In the genomic region with DNA sequence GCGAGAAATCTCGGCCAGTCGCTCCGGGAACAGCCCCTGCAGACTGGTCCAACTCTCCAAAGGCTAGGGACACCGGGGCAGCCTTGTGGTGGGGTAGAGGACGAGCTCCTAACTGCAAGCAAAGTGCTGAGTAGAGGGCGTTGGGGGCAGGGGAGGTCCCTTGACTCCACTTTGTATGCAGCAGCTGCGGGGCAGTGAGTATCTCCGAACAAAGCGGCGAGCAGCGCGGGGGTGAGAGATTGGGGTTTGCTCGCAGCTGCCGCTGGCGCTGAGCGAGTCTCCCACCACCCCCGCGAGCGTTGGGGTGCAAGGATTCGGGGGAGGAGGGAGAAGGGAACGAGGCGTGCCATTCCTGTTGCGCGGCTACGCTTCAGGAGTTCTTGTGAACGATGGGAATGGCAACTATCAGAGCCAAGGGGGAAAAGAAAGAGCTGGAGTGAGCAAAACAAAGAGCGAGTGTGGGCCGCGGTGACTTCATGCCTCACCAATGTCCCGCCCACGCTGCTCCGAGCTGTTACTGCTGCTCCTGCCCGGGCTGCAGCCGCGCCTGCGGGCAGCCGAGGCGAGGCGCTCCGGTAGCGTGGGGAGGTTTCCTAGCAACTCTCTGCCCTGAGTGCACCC, we compare ENCODE assay signal across 8 cellular contexts. TPM values are rescaled to one million over a fixed set of nuclear protein-coding genes. Genes with fewer than 3 reads are reported as not detected.
DNase-seq lines count a peak whose midpoint lies in the region; ATAC-seq and TF ChIP-seq lines count a peak whose summit lies in the region.

No MANE protein-coding gene starts in this region.

- H3K4me3 Mint-ChIP-seq in CD8-positive, alpha-beta memory T cell = peak overlapping the region; percentile 75 to 89 (median 80)
- peak overlapping the region; percentile 74 for H3K4me3 Mint-ChIP-seq in activated naive CD4-positive, alpha-beta T cell treated with anti-CD3 and anti-CD28 coated beads for 36 hours

- no peaks in the 10 kb centered on the region for H3K9me3 ChIP-seq in CD8-positive, alpha-beta memory T cell (ENCODE audit: low read length)
- H3K9me3 ChIP-seq in transverse colon = no peaks in the 10 kb centered on the region

- no peak overlapping the region for H3K27ac ChIP-seq in CD8-positive, alpha-beta memory T cell (ENCODE audit: low read depth, low read length)
- peak overlapping the region; percentile 90 to 96 (median 93) for H3K27ac ChIP-seq in transverse colon

- no peak for DNase-seq in CD8-positive, alpha-beta memory T cell
- DNase-seq in GM19240 (ENCODE audit: insufficient read length, low spot score) (peak; percentile 14), NCI-H82 (lab: John Stamatoyannopoulos, UW) (peak; percentile 74), glomerular visceral epithelial cell (ENCODE audit: extremely low spot score) (peak; percentile 94), non-pigmented ciliary epithelial cell (ENCODE audit: low read depth) (peak; percentile 85), transverse colon (peak; percentile 83)
- peak; percentile 75 for DNase-seq in activated naive CD4-positive, alpha-beta T cell treated with anti-CD3 and anti-CD28 coated beads for 36 hours

- peak overlapping the region in 1 of 8 donors; percentile 19 for H3K27ac Mint-ChIP-seq in CD8-positive, alpha-beta memory T cell
- no peak overlapping the region for H3K27ac Mint-ChIP-seq in activated naive CD4-positive, alpha-beta T cell treated with anti-CD3 and anti-CD28 coated beads for 36 hours

- no peaks in the 10 kb centered on the region for H3K36me3 ChIP-seq in CD8-positive, alpha-beta memory T cell (ENCODE audit: insufficient read depth, low read length)
- no peaks in the 10 kb centered on the region for H3K36me3 ChIP-seq in transverse colon

- intact Hi-C loops in activated naive CD4-positive, alpha-beta T cell treated with anti-CD3 and anti-CD28 coated beads for 36 hours (cut with micrococcal nuclease) = loop anchor here (5.0 kb wide), 3 partner anchors 267 to 623 kb away; a partner anchor contains a TSS
- intact Hi-C loops in transverse colon (cut with DNase I; ENCODE audit: low total_unique reads) = no loop called here

- CTCF ChIA-PET in CD8-positive, alpha-beta memory T cell (lab: Charles Lee) = interaction anchor here (1.2 kb wide), 1 partner anchor 617 kb away, joined by 3 read pairs; no protein-coding TSS in a partner anchor
- CTCF ChIA-PET in activated naive CD4-positive, alpha-beta T cell treated with anti-CD3 and anti-CD28 coated beads for 36 hours (lab: Charles Lee) = interaction anchor here (0.5 kb wide), 1 partner anchor 617 kb away, joined by 3 read pairs; no protein-coding TSS in a partner anchor

- no peaks in the 10 kb centered on the region for H3K4me1 ChIP-seq in CD8-positive, alpha-beta memory T cell (ENCODE audit: insufficient read depth, low read length)
- H3K4me1 ChIP-seq in transverse colon = peaks cover 0 to 18% (median 0%) of the 10 kb centered on the region in 4 donors

- POLR2A ChIA-PET in CD8-positive, alpha-beta memory T cell (lab: Charles Lee) = no interaction called here

- peaks cover 13 to 24% (median 21%) of the 10 kb centered on the region in 3 donors for H3K4me1 Mint-ChIP-seq in CD8-positive, alpha-beta memory T cell
- peaks cover 18% of the 10 kb centered on the region for H3K4me1 Mint-ChIP-seq in activated naive CD4-positive, alpha-beta T cell treated with anti-CD3 and anti-CD28 coated beads for 36 hours (ENCODE audit: low read depth)

- no peak for TF ChIP-seq CTCF in transverse colon (IDR thresholded peaks at IDR 0.05)

- peak; percentile 74 for TF ChIP-seq POLR2A in transverse colon (IDR thresholded peaks at IDR 0.05)

- peaks cover 0 to 3% (median 1%) of the 10 kb centered on the region in 5 donors for H3K9me3 Mint-ChIP-seq in CD8-positive, alpha-beta memory T cell
- H3K9me3 Mint-ChIP-seq in activated naive CD4-positive, alpha-beta T cell treated with anti-CD3 and anti-CD28 coated beads for 36 hours = no peaks in the 10 kb centered on the region

- in situ Hi-C loops in transverse colon (cut with MboI; ENCODE audit: low pct_ligation_motif_present in 1 of 4, low pct_unique_long_range_greater_than_20kb in 1 of 4, low sequenced_read_pairs in 3 of 4) = loop anchor here in 1 of 4 donors (25.0 kb wide), 1 partner anchor 568 kb away; a partner anchor contains a TSS

- peak overlapping the region; percentile 34 for H3K4me3 ChIP-seq in CD8-positive, alpha-beta memory T cell (ENCODE audit: low read length)
- H3K4me3 ChIP-seq in transverse colon = peak overlapping the region; percentile 54 to 84 (median 75)

- no peaks in the 10 kb centered on the region for H3K36me3 Mint-ChIP-seq in CD8-positive, alpha-beta memory T cell
- H3K36me3 Mint-ChIP-seq in activated naive CD4-positive, alpha-beta T cell treated with anti-CD3 and anti-CD28 coated beads for 36 hours (ENCODE audit: low read depth) = no peaks in the 10 kb centered on the region

- H3K27me3 Mint-ChIP-seq in CD8-positive, alpha-beta memory T cell = peaks cover 22 to 38% of the 10 kb centered on the region in 2 donors
- H3K27me3 Mint-ChIP-seq in activated naive CD4-positive, alpha-beta T cell treated with anti-CD3 and anti-CD28 coated beads for 36 hours (ENCODE audit: low read depth) = peaks cover 47% of the 10 kb centered on the region

- no peaks in the 10 kb centered on the region for H3K27me3 ChIP-seq in CD8-positive, alpha-beta memory T cell (ENCODE audit: insufficient read depth, low read length, poor library complexity, severe bottlenecking)
- no peaks in the 10 kb centered on the region for H3K27me3 ChIP-seq in transverse colon

- ATAC-seq in HG03354 (IDR thresholded peaks at IDR 0.05; ENCODE audit: poor library complexity, severe bottlenecking, unreplicated experiment) = peak; percentile 57

- TF ChIP-seq EP300 in transverse colon (IDR thresholded peaks at IDR 0.05; ENCODE audit: low read depth) = no peak

- 0% methylated on average over 4 to 42 of the region's 42 CpGs for WGBS in transverse colon (ENCODE audit: low coverage in 1 of 2), 2 donors

RNA-seq across cellular contexts. Expression of a gene that starts 0.4 kb away (rescaled TPM):
- total RNA-seq in CD8-positive, alpha-beta memory T cell = under 1 TPM; 0.11 to 0.27 TPM
- polyA plus RNA-seq in CD8-positive, alpha-beta memory T cell = not detected
- total RNA-seq in activated naive CD4-positive, alpha-beta T cell treated with anti-CD3 and anti-CD28 coated beads for 36 hours = not detected
- total RNA-seq in transverse colon = 10 to 100 TPM in 1 of 4 donors, 1 to 10 TPM in 3; 3.0 to 14.0 (median 8.6) TPM

Comparison
In these comparisons a context has a peak if more than half of its experiments do, and no peak if none do; other contexts are left out.
1. DNase-seq: peak in GM19240 (single experiment), NCI-H82 (single experiment), activated naive CD4-positive, alpha-beta T cell treated with anti-CD3 and anti-CD28 coated beads for 36 hours (single experiment), glomerular visceral epithelial cell (single experiment), non-pigmented ciliary epithelial cell (single experiment) and transverse colon (single experiment); none in CD8-positive, alpha-beta memory T cell (0 of 5).